19 cellular contexts compared by ENCODE assay signal in the genomic region with DNA sequence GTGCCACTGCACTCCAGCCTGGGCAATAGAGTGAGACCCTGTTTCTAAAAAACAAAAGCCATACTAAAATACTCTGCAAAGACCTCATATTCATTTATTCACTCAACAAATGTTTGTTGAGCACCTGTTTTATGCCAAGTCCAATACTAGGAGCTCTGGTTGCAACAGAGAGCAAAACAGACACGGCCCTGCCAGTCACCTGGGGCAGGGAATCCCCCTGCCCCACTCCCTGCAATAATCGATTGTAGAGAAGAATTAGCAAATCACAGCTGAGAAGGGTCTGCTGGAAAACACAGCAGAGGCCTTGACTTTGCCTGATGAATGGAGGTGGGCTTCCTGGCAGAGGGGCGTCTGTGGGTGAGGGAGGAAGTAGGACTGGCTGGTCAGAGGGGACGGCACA. TPM values are rescaled to one million over a fixed set of nuclear protein-coding genes. Genes with fewer than 3 reads are reported as not detected.
DNase-seq lines count a peak whose midpoint lies in the region; ATAC-seq, FAIRE-seq and TF ChIP-seq lines count a peak whose summit lies in the region.
"Had no signal": no experiment of that assay in that cellular context is flagged by ENCODE, and none has a peak within 500 bp of the region (broad histone marks: within the 10 kb centered on the region; RNA-seq: fewer than 3 reads in every experiment).

No MANE protein-coding gene starts in this region.

- H3K27ac Mint-ChIP-seq in T-helper 17 cell (peak overlapping the region; percentile 79), naive B cell (peak overlapping the region; percentile 60 to 99 (median 88))
- H3K27ac Mint-ChIP-seq: CD4-positive, alpha-beta T cell; H9 had no signal

- WGBS in tibial nerve, 2 donors, result 51 to 54% methylated on average over 4 of the region's 4 CpGs

- H3K36me3 Mint-ChIP-seq in T-helper 17 cell (ENCODE audit: low read depth) (peaks cover 2% of the 10 kb centered on the region), naive B cell (no peaks in the 10 kb centered on the region)

- H3K9ac ChIP-seq in BLaER1, result no peak overlapping the region

- H3K27me3 ChIP-seq in BLaER1 (no peaks in the 10 kb centered on the region), tibial nerve (no peaks in the 10 kb centered on the region)

- no peak for TF ChIP-seq EP300 in tibial nerve (IDR thresholded peaks at IDR 0.05)

- H3K27ac ChIP-seq in BLaER1, result 0 out of 2 replicates have a peak overlapping the region, but pooled peaks have one; percentile 20
- no peak overlapping the region for H3K27ac ChIP-seq in tibial nerve
- H3K27ac ChIP-seq: SK-N-MC had no signal

- DNase-seq in GM12891 (ENCODE audit: insufficient read length, low spot score) (no peak), T-helper 17 cell (no peak), naive B cell (no peak), DMS114 treated with DMSO at 0.1 percent for 48 hours (lab: John Stamatoyannopoulos, UW; ENCODE audit: unreplicated experiment) (no peak), tibial nerve (ENCODE audit: low spot score in 2 of 2) (no peak)
- no peak for DNase-seq in stimulated activated CD8-positive, alpha-beta memory T cell treated with anti-CD3 and anti-CD28 coated beads, Interleukin-4, amount 100 ng/mL, for 48 hours
- DNase-seq: CD4-positive, alpha-beta T cell; H9; Karpas-422; MG63; NCI-H1105 treated with DMSO at 0.1 percent for 48 hours; NCI-H1694 treated with DMSO at 0.1 percent for 48 hours; NCI-H226; NCI-H524 treated with DMSO at 0.1 percent for 48 hours; Right ventricle myocardium superior had no signal

- H3K4me1 ChIP-seq in BLaER1 (peaks cover 59% of the 10 kb centered on the region), tibial nerve (peaks cover 0 to 2% (median 0%) of the 10 kb centered on the region in 4 donors)

- H3K27me3 Mint-ChIP-seq in T-helper 17 cell (peaks cover 18% of the 10 kb centered on the region), naive B cell (no peaks in the 10 kb centered on the region)

- peaks cover 18% of the 10 kb centered on the region for H3K4me1 Mint-ChIP-seq in T-helper 17 cell
- peaks cover 61 to 85% (median 78%) of the 10 kb centered on the region in 3 donors for H3K4me1 Mint-ChIP-seq in naive B cell

- H3K4me2 ChIP-seq in BLaER1, result peak overlapping the region; percentile 64

- H3K9me3 ChIP-seq in BLaER1, result no peaks in the 10 kb centered on the region
- no peaks in the 10 kb centered on the region for H3K9me3 ChIP-seq in T-helper 17 cell (ENCODE audit: control insufficient read depth, low read length, poor library complexity, severe bottlenecking)
- H3K9me3 ChIP-seq in tibial nerve, result no peaks in the 10 kb centered on the region
- H3K9me3 ChIP-seq: MG63 had no signal

- H4K20me1 ChIP-seq in BLaER1, result no peaks in the 10 kb centered on the region

- ATAC-seq in T-helper 17 cell (no peak), naive B cell (ENCODE audit: low read depth in 2 of 2) (peak; percentile 18 to 19), HG03045 (IDR thresholded peaks at IDR 0.05; ENCODE audit: unreplicated experiment) (no peak)

- H3K36me3 ChIP-seq in BLaER1, result no peaks in the 10 kb centered on the region
- no peaks in the 10 kb centered on the region for H3K36me3 ChIP-seq in tibial nerve
- H3K36me3 ChIP-seq: MG63 had no signal

- H3K4me3 ChIP-seq in BLaER1, result no peak overlapping the region
- no peak overlapping the region for H3K4me3 ChIP-seq in tibial nerve
- H3K4me3 ChIP-seq: MG63, SK-N-MC had no signal

- TF ChIP-seq CTCF in tibial nerve (IDR thresholded peaks at IDR 0.05), result no peak

- no peak for FAIRE-seq in GM12891 (lab: Jason Lieb, UNC)
- FAIRE-seq: RCC 7860 had no signal

- H3K4me3 Mint-ChIP-seq in T-helper 17 cell (peak overlapping the region; percentile 21), naive B cell (peak overlapping the region in 7 of 8 donors; percentile 51 to 97 (median 73))
- H3K4me3 Mint-ChIP-seq: H9 had no signal

- no peaks in the 10 kb centered on the region for H3K9me3 Mint-ChIP-seq in naive B cell
- H3K9me3 Mint-ChIP-seq: CD4-positive, alpha-beta T cell; H9 had no signal

- no peak for TF ChIP-seq POLR2A in GM12891 (IDR thresholded peaks at IDR 0.05; ENCODE audit: low read depth, low read length)
- TF ChIP-seq POLR2A in tibial nerve (IDR thresholded peaks at IDR 0.05), result no peak

TF ChIP-seq in GM12891, 5 proteins besides CTCF, POLR2A, EP300 and RAD21:
- no peak for TF ChIP-seq PAX5 (IDR thresholded peaks at IDR 0.05; ENCODE audit: insufficient read depth, low read length, severe bottlenecking)
- no peak for TF ChIP-seq TAF1 (IDR thresholded peaks at IDR 0.05; ENCODE audit: low read depth, low read length)
- no peak for TF ChIP-seq POU2F2 (IDR thresholded peaks at IDR 0.05; ENCODE audit: low read depth, low read length)
- no peak for TF ChIP-seq POLR2AphosphoS5 (IDR thresholded peaks at IDR 0.05; ENCODE audit: low read depth, low read length)
- peak; percentile 55 for TF ChIP-seq SPI1 (IDR thresholded peaks at IDR 0.05; ENCODE audit: low read depth, low read length)

RNA-seq across cellular contexts. Expression of gene IRF8, which starts 50.8 kb away (rescaled TPM):
- 111 TPM for polyA plus RNA-seq in GM12891 (2012; ENCODE audit: low read depth, missing spikeins)
- total RNA-seq in T-helper 17 cell (10 to 100 TPM in 1 of 2 donors, 1 to 10 TPM in 1; 5.4 to 22.8 TPM), tibial nerve (10 to 100 TPM; 20.5 to 30.3 (median 22.7) TPM)
- polyA plus RNA-seq in naive B cell (ENCODE audit: low read depth in 6 of 6), result 100 to 1,000 TPM; 646 to 909 (median 752) TPM

Comparison
In these comparisons a context has a peak if more than half of its experiments do, and no peak if none do; other contexts are left out.
1. ATAC-seq: peak in naive B cell (2 of 2); none in T-helper 17 cell (single experiment) and HG03045 (single experiment).